27 cellular contexts compared by ENCODE assay signal in genomic region chr3:64248247-64248646, GRCh38. TPM values are rescaled to one million over a fixed set of nuclear protein-coding genes. Genes with fewer than 3 reads are reported as not detected.
DNase-seq lines count a peak whose midpoint lies in the region; ATAC-seq, FAIRE-seq and TF ChIP-seq lines count a peak whose summit lies in the region.
"Had no signal": no experiment of that assay in that cellular context is flagged by ENCODE, and none has a peak within 500 bp of the region (broad histone marks: within the 10 kb centered on the region; RNA-seq: fewer than 3 reads in every experiment).

No MANE protein-coding gene starts in this region.

- peak overlapping the region; percentile 81 for H3K27ac Mint-ChIP-seq in Caco-2 (ENCODE audit: unreplicated experiment)
- H3K27ac Mint-ChIP-seq in nephron = peak overlapping the region; percentile 68 to 72 (median 71)
- no peak overlapping the region for H3K27ac Mint-ChIP-seq in effector memory CD8-positive, alpha-beta T cell
- H3K27ac Mint-ChIP-seq: activated naive CD8-positive, alpha-beta T cell; activated T-cell treated with anti-CD3 and anti-CD28 coated beads, Interleukin-2, amount 50 U/mL, for 24 hours; CD4-positive, CD25-positive, alpha-beta regulatory T cell; memory B cell had no signal

- FAIRE-seq in kidney (lab: Jason Lieb, UNC) = peak; percentile 39
- FAIRE-seq: bronchial epithelial cell, D721Med, endothelial cell of umbilical vein had no signal

- H3K4me3 Mint-ChIP-seq in Caco-2 (ENCODE audit: unreplicated experiment) (peak overlapping the region; percentile 3), nephron (no peak overlapping the region)
- H3K4me3 Mint-ChIP-seq in effector memory CD8-positive, alpha-beta T cell = no peak overlapping the region
- H3K4me3 Mint-ChIP-seq: activated naive CD8-positive, alpha-beta T cell; activated T-cell treated with anti-CD3 and anti-CD28 coated beads, Interleukin-2, amount 50 U/mL, for 24 hours; CD4-positive, CD25-positive, alpha-beta regulatory T cell; memory B cell had no signal

- TF ChIP-seq CTCF in Caco-2 (IDR thresholded peaks at IDR 0.05; ENCODE audit: insufficient read depth in 1 of 2, low read depth in 1 of 2, low read length in 1 of 2, severe bottlenecking in 1 of 2, unreplicated experiment in 1 of 2) = no peak
- TF ChIP-seq CTCF in kidney (IDR thresholded peaks at IDR 0.05; ENCODE audit: borderline replicate concordance, extremely low read depth, insufficient read depth) = no peak
- no peak for TF ChIP-seq CTCF in nephron (IDR thresholded peaks at IDR 0.05; ENCODE audit: unreplicated experiment in 3 of 3)

- POLR2A ChIA-PET in Caco-2 (lab: Charles Lee) = no interaction called here

- no peak overlapping the region for H3K4me3 ChIP-seq in Caco-2 (ENCODE audit: low read depth, low read length)
- H3K4me3 ChIP-seq in kidney (ENCODE audit: low read length in 2 of 2) = peak overlapping the region in 1 of 2 donors; percentile 5
- H3K4me3 ChIP-seq: prostate gland, SK-N-MC, suprapubic skin had no signal

- CTCF ChIA-PET in Caco-2 (lab: Charles Lee) = no interaction called here

- peak; percentile 58 for ATAC-seq in HG03378 (IDR thresholded peaks at IDR 0.05; ENCODE audit: unreplicated experiment)
- ATAC-seq in effector memory CD8-positive, alpha-beta T cell (replicated peaks) = no peak
- ATAC-seq: HCT116 had no signal

- no peaks in the 10 kb centered on the region for H3K27me3 Mint-ChIP-seq in Caco-2 (ENCODE audit: insufficient read depth, unreplicated experiment)
- H3K27me3 Mint-ChIP-seq in nephron (ENCODE audit: low read depth) = no peaks in the 10 kb centered on the region
- H3K27me3 Mint-ChIP-seq in effector memory CD8-positive, alpha-beta T cell = peaks cover 0 to 8% of the 10 kb centered on the region in 2 donors
- H3K27me3 Mint-ChIP-seq: CD4-positive, CD25-positive, alpha-beta regulatory T cell had no signal

- peak; percentile 63 for DNase-seq in Caco-2
- DNase-seq in kidney = no peak
- DNase-seq in effector memory CD8-positive, alpha-beta T cell = no peak
- DNase-seq in HCEC 1CT = no peak
- no peak for DNase-seq in NCI-H2081 treated with DMSO at 0.1 percent for 48 hours (lab: John Stamatoyannopoulos, UW)
- no peak for DNase-seq in RKO (ENCODE audit: low spot score)
- DNase-seq: activated effector memory CD4-positive, alpha-beta T cell treated with anti-CD3 and anti-CD28 coated beads, Interleukin-2, amount 50 U/mL, for 16 hours; activated T-cell treated with anti-CD3 and anti-CD28 coated beads, Interleukin-2, amount 50 U/mL, for 24 hours; anterior cingulate cortex; CD4-positive, CD25-positive, alpha-beta regulatory T cell; DND-41; NCI-H1417; NCI-H2029 treated with DMSO at 0.1 percent for 48 hours; NCI-H524 treated with DMSO at 0.1 percent for 48 hours; stimulated activated naive CD4-positive, alpha-beta T cell; T-helper 2 cell had no signal

- H3K36me3 ChIP-seq in Caco-2 (ENCODE audit: control insufficient read depth, insufficient read depth, low read length) (no peaks in the 10 kb centered on the region), kidney (ENCODE audit: control insufficient read depth in 1 of 2, insufficient read depth in 2 of 2, low read length in 2 of 2) (no peaks in the 10 kb centered on the region)
- H3K36me3 ChIP-seq: prostate gland, suprapubic skin had no signal

- H3K9me3 ChIP-seq in Caco-2 = no peaks in the 10 kb centered on the region
- H3K9me3 ChIP-seq in kidney (ENCODE audit: control insufficient read depth in 1 of 2, low read length in 2 of 2) = no peaks in the 10 kb centered on the region
- H3K9me3 ChIP-seq: prostate gland, suprapubic skin had no signal

- BruUV-seq in Caco-2 (replicated peaks; lab: Mats Ljungman, UMichigan) = no TSS peak

- peaks cover 20% of the 10 kb centered on the region for H3K36me3 Mint-ChIP-seq in Caco-2 (ENCODE audit: insufficient read depth, unreplicated experiment)
- H3K36me3 Mint-ChIP-seq in nephron (ENCODE audit: low read depth) = peaks cover 15% of the 10 kb centered on the region
- no peaks in the 10 kb centered on the region for H3K36me3 Mint-ChIP-seq in effector memory CD8-positive, alpha-beta T cell (ENCODE audit: insufficient read depth)
- H3K36me3 Mint-ChIP-seq: activated naive CD8-positive, alpha-beta T cell; CD4-positive, CD25-positive, alpha-beta regulatory T cell; memory B cell had no signal

- H3K4me1 ChIP-seq in Caco-2 = peaks cover 90% of the 10 kb centered on the region
- no peaks in the 10 kb centered on the region for H3K4me1 ChIP-seq in kidney (ENCODE audit: control insufficient read depth in 1 of 2, insufficient read depth in 1 of 2, low read depth in 1 of 2, low read length in 2 of 2)
- H3K4me1 ChIP-seq: prostate gland had no signal

- H3K4me1 Mint-ChIP-seq in Caco-2 (ENCODE audit: low read depth, unreplicated experiment) (peaks cover 55% of the 10 kb centered on the region), nephron (peaks cover 46% of the 10 kb centered on the region)
- H3K4me1 Mint-ChIP-seq in effector memory CD8-positive, alpha-beta T cell (ENCODE audit: low read depth in 2 of 2) = no peaks in the 10 kb centered on the region
- H3K4me1 Mint-ChIP-seq: CD4-positive, CD25-positive, alpha-beta regulatory T cell had no signal

- no peaks in the 10 kb centered on the region for H3K27me3 ChIP-seq in Caco-2 (replicated peaks; ENCODE audit: control insufficient read depth, insufficient read depth, low read length)
- H3K27me3 ChIP-seq: suprapubic skin had no signal

- intact Hi-C loops in Caco-2 (cut with micrococcal nuclease; ENCODE audit: unreplicated experiment) (loop anchor here (5.0 kb wide), 2 partner anchors 69 to 86 kb away; no protein-coding TSS in a partner anchor), kidney (cut with DNase I) (no loop called here)

- H3K9ac ChIP-seq in kidney (ENCODE audit: low read length in 2 of 2) = no peak overlapping the region

- peaks cover 9% of the 10 kb centered on the region for H3K9me3 Mint-ChIP-seq in Caco-2 (ENCODE audit: unreplicated experiment)
- no peaks in the 10 kb centered on the region for H3K9me3 Mint-ChIP-seq in nephron
- no peaks in the 10 kb centered on the region for H3K9me3 Mint-ChIP-seq in effector memory CD8-positive, alpha-beta T cell
- H3K9me3 Mint-ChIP-seq: activated T-cell treated with anti-CD3 and anti-CD28 coated beads, Interleukin-2, amount 50 U/mL, for 24 hours had no signal

- H3K27ac ChIP-seq in kidney (ENCODE audit: low read depth in 2 of 2, low read length in 2 of 2) = no peak overlapping the region
- H3K27ac ChIP-seq: prostate gland, SK-N-MC, suprapubic skin had no signal

RNA-seq across cellular contexts. Expression of gene PRICKLE2, which starts 23.0 kb away (rescaled TPM):
- total RNA-seq in Caco-2 (2022) = 4.2 and 6.0 TPM in 2 replicates
- 22.9 TPM for total RNA-seq in kidney
- polyA plus RNA-seq in kidney (ENCODE audit: insufficient read depth, low read depth, low replicate concordance) = 3.5 TPM
- polyA plus RNA-seq: CD4-positive, CD25-positive, alpha-beta regulatory T cell had no signal

Comparison
In these comparisons a context has a peak if more than half of its experiments do, and no peak if none do; other contexts are left out.
1. DNase-seq: peak in Caco-2 (2 of 2); none in kidney (single experiment), effector memory CD8-positive, alpha-beta T cell (0 of 3), HCEC 1CT (single experiment), NCI-H2081 treated with DMSO at 0.1 percent for 48 hours (single experiment) and RKO (single experiment).
2. H3K27ac Mint-ChIP-seq: peak in Caco-2 (single experiment) and nephron (3 of 3); none in effector memory CD8-positive, alpha-beta T cell (0 of 2).